Comparison of ENCODE assay signal across 13 cellular contexts in genomic region chr21:44550289-44550688, GRCh38. TPM values are rescaled to one million over a fixed set of nuclear protein-coding genes. Genes with fewer than 3 reads are reported as not detected.
DNase-seq lines count a peak whose midpoint lies in the region; ATAC-seq and TF ChIP-seq lines count a peak whose summit lies in the region.
"Not testable (repeated sequence)": the region's sequence is repeated elsewhere in the genome, so short reads cannot be mapped to it uniquely, and the experiment has no call there.
"Had no signal": no experiment of that assay in that cellular context is flagged by ENCODE, and none has a peak within 500 bp of the region (broad histone marks: within the 10 kb centered on the region; RNA-seq: fewer than 3 reads in every experiment).

No MANE protein-coding gene starts in this region.

- H3K27me3 Mint-ChIP-seq in glutamatergic neuron (ENCODE audit: unreplicated experiment) (peaks cover 19% of the 10 kb centered on the region), osteocyte (ENCODE audit: unreplicated experiment) (peaks cover 45% of the 10 kb centered on the region)
- H3K27me3 Mint-ChIP-seq in stimulated activated naive CD8-positive, alpha-beta T cell treated with anti-CD3 and anti-CD28 coated beads, Interleukin-15, amount 100 ng/mL, for 72 hours: not testable (repeated sequence)

- 85% methylated on average over 8 of the region's 17 CpGs for WGBS in mammary epithelial cell (ENCODE audit: low coverage, missing lambda C conversion rate)

- TF ChIP-seq CTCF in WERI-Rb-1 (IDR thresholded peaks at IDR 0.05; ENCODE audit: low read depth, low read length); mammary epithelial cell (conservative IDR thresholded peaks at IDR 0.05 in 1 of 2, IDR thresholded peaks at IDR 0.05 in 1 of 2; ENCODE audit: extremely low read depth in 1 of 2, insufficient read depth in 1 of 2, low read depth in 1 of 2, low read length in 2 of 2); glutamatergic neuron (IDR thresholded peaks at IDR 0.05; ENCODE audit: partially characterized antibody, unreplicated experiment); lower lobe of right lung (IDR thresholded peaks at IDR 0.05); osteocyte (IDR thresholded peaks at IDR 0.05): not testable (repeated sequence)

- not testable (repeated sequence) for H3K27me3 ChIP-seq in WERI-Rb-1 (ENCODE audit: insufficient read depth, low read depth, severe bottlenecking); mammary epithelial cell (ENCODE audit: insufficient read depth, low read length); lower lobe of right lung (ENCODE audit: low read depth)

- H3K4me1 Mint-ChIP-seq in glutamatergic neuron (ENCODE audit: low read depth, unreplicated experiment): peaks cover 16% of the 10 kb centered on the region
- not testable (repeated sequence) for H3K4me1 Mint-ChIP-seq in osteocyte (ENCODE audit: unreplicated experiment)
- peaks cover 22% of the 10 kb centered on the region for H3K4me1 Mint-ChIP-seq in stimulated activated naive CD8-positive, alpha-beta T cell treated with anti-CD3 and anti-CD28 coated beads, Interleukin-15, amount 100 ng/mL, for 72 hours

- DNase-seq in D341Med (ENCODE audit: low spot score): peak; percentile 24
- peak; percentile 8 for DNase-seq in WERI-Rb-1
- not testable (repeated sequence) for DNase-seq in mammary epithelial cell; stimulated activated naive CD8-positive, alpha-beta T cell treated with anti-CD3 and anti-CD28 coated beads, Interleukin-15, amount 100 ng/mL, for 72 hours
- DNase-seq in glutamatergic neuron: peak; percentile 50
- peak; percentile 32 for DNase-seq in lower lobe of right lung
- peak; percentile 84 for DNase-seq in osteocyte (ENCODE audit: extremely low spot score, unreplicated experiment)

- not testable (repeated sequence) for H3K4me3 ChIP-seq in WERI-Rb-1 (ENCODE audit: low read depth, low read length); mammary epithelial cell (replicated peaks in 1 of 3; ENCODE audit: insufficient read depth in 1 of 3, low read depth in 2 of 3, low read length in 3 of 3); lower lobe of right lung

- H3K36me3 Mint-ChIP-seq in glutamatergic neuron (ENCODE audit: unreplicated experiment): peaks cover 10% of the 10 kb centered on the region
- H3K36me3 Mint-ChIP-seq in osteocyte (ENCODE audit: unreplicated experiment): not testable (repeated sequence)

- not testable (repeated sequence) for H3K9ac ChIP-seq in mammary epithelial cell (ENCODE audit: insufficient read depth, low read length)

- intact Hi-C loops in mammary epithelial cell (cut with micrococcal nuclease): loop anchor here (2.0 kb wide), 1 partner anchor 77 kb away; the partner anchor contains the start of gene KRTAP10-9
- intact Hi-C loops in lower lobe of right lung (cut with DNase I): not testable (repeated sequence)

- peak overlapping the region; percentile 15 for H3K4me2 ChIP-seq in mammary epithelial cell (ENCODE audit: insufficient read depth, low read depth, low read length)

- not testable (repeated sequence) for H3K79me2 ChIP-seq in mammary epithelial cell (ENCODE audit: insufficient read depth, low read length)

- H3K36me3 ChIP-seq in WERI-Rb-1; mammary epithelial cell (ENCODE audit: insufficient read depth, low read length); lower lobe of right lung: not testable (repeated sequence)

- peak overlapping the region; percentile 86 for H3K27ac Mint-ChIP-seq in glutamatergic neuron (ENCODE audit: unreplicated experiment)
- H3K27ac Mint-ChIP-seq in osteocyte (ENCODE audit: unreplicated experiment); stimulated activated naive CD8-positive, alpha-beta T cell treated with anti-CD3 and anti-CD28 coated beads, Interleukin-15, amount 100 ng/mL, for 72 hours: not testable (repeated sequence)

- CTCF ChIA-PET in mammary epithelial cell (lab: Charles Lee; ENCODE audit: low non-redundant PET): not testable (repeated sequence)

- dilution Hi-C loops in mammary epithelial cell (cut with HindIII; ENCODE audit: low sequenced_read_pairs): not testable (repeated sequence)

- H2AFZ ChIP-seq in mammary epithelial cell (ENCODE audit: low read depth, low read length): not testable (repeated sequence)

- H3K9me3 ChIP-seq in WERI-Rb-1 (ENCODE audit: severe bottlenecking): peaks cover 26% of the 10 kb centered on the region
- not testable (repeated sequence) for H3K9me3 ChIP-seq in mammary epithelial cell (replicated peaks; ENCODE audit: insufficient read depth, low read length); lower lobe of right lung

- not testable (repeated sequence) for H4K20me1 ChIP-seq in mammary epithelial cell (ENCODE audit: insufficient read depth, low read length)

- H3K9me3 Mint-ChIP-seq in glutamatergic neuron (ENCODE audit: unreplicated experiment) (peaks cover 22% of the 10 kb centered on the region), osteocyte (ENCODE audit: unreplicated experiment) (peaks cover 16% of the 10 kb centered on the region)
- H3K9me3 Mint-ChIP-seq in stimulated activated naive CD8-positive, alpha-beta T cell treated with anti-CD3 and anti-CD28 coated beads, Interleukin-15, amount 100 ng/mL, for 72 hours: peaks cover 27 to 45% of the 10 kb centered on the region in 2 donors

- peak; percentile 16 to 45 for ATAC-seq in lower lobe of right lung
- peak; percentile 33 for ATAC-seq in stimulated activated naive CD8-positive, alpha-beta T cell treated with anti-CD3 and anti-CD28 coated beads, Interleukin-15, amount 100 ng/mL, for 72 hours

- H3K27ac ChIP-seq in WERI-Rb-1; mammary epithelial cell (ENCODE audit: insufficient read depth, low read depth, low read length); lower lobe of right lung: not testable (repeated sequence)

- H3K4me3 Mint-ChIP-seq in glutamatergic neuron (ENCODE audit: unreplicated experiment); osteocyte (ENCODE audit: unreplicated experiment); stimulated activated naive CD8-positive, alpha-beta T cell treated with anti-CD3 and anti-CD28 coated beads, Interleukin-15, amount 100 ng/mL, for 72 hours: not testable (repeated sequence)

- in situ Hi-C loops in mammary epithelial cell (cut with MboI; ENCODE audit: low sequenced_read_pairs in 2 of 2): not testable (repeated sequence)

- peaks cover 16% of the 10 kb centered on the region for H3K4me1 ChIP-seq in mammary epithelial cell (ENCODE audit: insufficient read depth, low read length)
- not testable (repeated sequence) for H3K4me1 ChIP-seq in lower lobe of right lung

- BruUV-seq in mammary epithelial cell (replicated peaks; lab: Mats Ljungman, UMichigan): not testable (repeated sequence)

RNA-seq across cellular contexts. Expression of gene KRTAP10-2, which starts 1.0 kb away (rescaled TPM):
- total RNA-seq in mammary epithelial cell: not detected
- polyA plus RNA-seq in mammary epithelial cell: not detected
- polyA minus RNA-seq in mammary epithelial cell: not detected
- not detected for total RNA-seq in glutamatergic neuron (ENCODE audit: unreplicated experiment)
- not detected for total RNA-seq in lower lobe of right lung
- not detected in 2 replicates for total RNA-seq in osteocyte
- total RNA-seq: A172; CD8-positive, alpha-beta memory T cell; HT-29; IMR-90; NCI-H460 had no signal
- polyA plus RNA-seq: BJ; CD8-positive, alpha-beta memory T cell; IMR-90 had no signal

RNA-seq across cellular contexts. Expression of gene KRTAP10-3, which starts 8.3 kb away (rescaled TPM):
- not detected for total RNA-seq in mammary epithelial cell
- not detected for polyA plus RNA-seq in mammary epithelial cell
- polyA minus RNA-seq in mammary epithelial cell: not detected
- total RNA-seq in glutamatergic neuron (ENCODE audit: unreplicated experiment): not detected
- total RNA-seq in lower lobe of right lung: not detected
- total RNA-seq in osteocyte: not detected in 2 replicates
- total RNA-seq: A172; CD8-positive, alpha-beta memory T cell; HT-29; IMR-90; NCI-H460 had no signal
- polyA plus RNA-seq: BJ; CD8-positive, alpha-beta memory T cell; IMR-90 had no signal

RNA-seq across cellular contexts. Expression of gene KRTAP10-1, which starts 10.3 kb away (rescaled TPM):
- not detected for total RNA-seq in mammary epithelial cell
- polyA plus RNA-seq in mammary epithelial cell: not detected
- not detected for polyA minus RNA-seq in mammary epithelial cell
- not detected for total RNA-seq in glutamatergic neuron (ENCODE audit: unreplicated experiment)
- not detected for total RNA-seq in lower lobe of right lung
- total RNA-seq in osteocyte: not detected in 2 replicates
- total RNA-seq: A172; CD8-positive, alpha-beta memory T cell; HT-29; IMR-90; NCI-H460 had no signal
- polyA plus RNA-seq: BJ; CD8-positive, alpha-beta memory T cell; IMR-90 had no signal

RNA-seq across cellular contexts. Expression of gene KRTAP10-4, which starts 23.2 kb away (rescaled TPM):
- total RNA-seq in mammary epithelial cell: not detected
- not detected for polyA plus RNA-seq in mammary epithelial cell
- not detected for polyA minus RNA-seq in mammary epithelial cell
- total RNA-seq in glutamatergic neuron (ENCODE audit: unreplicated experiment): not detected
- total RNA-seq in lower lobe of right lung: not detected
- total RNA-seq in osteocyte: not detected in 2 replicates
- total RNA-seq: A172; CD8-positive, alpha-beta memory T cell; HT-29; IMR-90; NCI-H460 had no signal
- polyA plus RNA-seq: BJ; CD8-positive, alpha-beta memory T cell; IMR-90 had no signal

RNA-seq across cellular contexts. Expression of gene KRTAP10-5, which starts 30.1 kb away (rescaled TPM):
- total RNA-seq in mammary epithelial cell (not detected), glutamatergic neuron (ENCODE audit: unreplicated experiment) (not detected), lower lobe of right lung (not detected), osteocyte (not detected in 2 replicates)
- polyA plus RNA-seq in mammary epithelial cell: not detected
- polyA minus RNA-seq in mammary epithelial cell: not detected
- total RNA-seq: A172; CD8-positive, alpha-beta memory T cell; HT-29; IMR-90; NCI-H460 had no signal
- polyA plus RNA-seq: BJ; CD8-positive, alpha-beta memory T cell; IMR-90 had no signal
